ENCODE assay signal across 8 cellular contexts in the genomic region with DNA sequence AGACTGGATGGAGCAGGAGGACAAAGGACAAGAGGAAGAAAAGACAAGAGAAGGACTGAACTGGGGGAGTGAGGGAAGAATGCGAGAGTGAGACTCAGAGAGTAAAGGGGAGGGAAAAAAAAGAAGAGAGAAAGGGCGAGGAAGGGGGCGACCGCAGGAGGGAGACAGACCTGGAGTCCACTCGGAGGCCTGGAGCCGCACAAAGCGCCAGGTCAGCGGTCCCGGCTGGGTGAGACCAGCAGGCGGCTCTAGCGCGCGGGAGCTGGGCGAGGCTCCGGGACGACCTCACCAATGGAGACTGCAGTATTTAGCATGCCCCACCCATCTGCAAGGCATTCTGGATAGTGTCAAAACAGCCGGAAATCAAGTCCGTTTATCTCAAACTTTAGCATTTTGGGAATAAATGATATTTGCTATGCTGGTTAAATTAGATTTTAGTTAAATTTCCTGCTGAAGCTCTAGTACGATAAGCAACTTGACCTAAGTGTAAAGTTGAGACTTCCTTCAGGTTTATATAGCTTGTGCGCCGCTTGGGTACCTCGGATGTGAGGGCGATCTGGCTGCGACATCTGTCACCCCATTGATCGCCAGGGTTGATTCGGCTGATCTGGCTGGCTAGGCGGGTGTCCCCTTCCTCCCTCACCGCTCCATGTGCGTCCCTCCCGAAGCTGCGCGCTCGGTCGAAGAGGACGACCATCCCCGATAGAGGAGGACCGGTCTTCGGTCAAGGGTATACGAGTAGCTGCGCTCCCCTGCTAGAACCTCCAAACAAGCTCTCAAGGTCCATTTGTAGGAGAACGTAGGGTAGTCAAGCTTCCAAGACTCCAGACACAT.
DNase-seq lines count a peak whose midpoint lies in the region; ATAC-seq lines count a peak whose summit lies in the region.
"Not testable (repeated sequence)": the region's sequence is repeated elsewhere in the genome, so short reads cannot be mapped to it uniquely, and the experiment has no call there.

GSTA4 (minus strand) TSS at position 206 of the 834 bp plus-strand sequence. CDS start 1,041 bp downstream, outside the sequence.

- H3K36me3 Mint-ChIP-seq in central memory CD8-positive, alpha-beta T cell (ENCODE audit: insufficient read depth): peaks cover 23% of the 10 kb centered on the region

- ATAC-seq in GM18909 (IDR thresholded peaks at IDR 0.05; ENCODE audit: poor library complexity, unreplicated experiment): peak; percentile 98
- peak; percentile 98 for ATAC-seq in HG03196 (IDR thresholded peaks at IDR 0.05; ENCODE audit: unreplicated experiment)
- ATAC-seq in central memory CD8-positive, alpha-beta T cell (replicated peaks; ENCODE audit: extremely low read depth, poor library complexity, severe bottlenecking): peak; percentile 91

- peaks cover 26% of the 10 kb centered on the region for H3K4me1 Mint-ChIP-seq in central memory CD8-positive, alpha-beta T cell

- DNase-seq in AG08395 (ENCODE audit: low spot score) (peak; percentile 97), NCI-H226 (peak; percentile 95), iris pigment epithelial cell (ENCODE audit: low read depth) (peak; percentile 99)
- DNase-seq in activated CD4-positive, CD25-positive, alpha-beta regulatory T cell (lab: John Stamatoyannopoulos, UW): peak; percentile 60 to 76 (median 71)
- DNase-seq in central memory CD8-positive, alpha-beta T cell (ENCODE audit: low spot score in 2 of 2): peak; percentile 81 to 83
- peak; percentile 65 to 83 for DNase-seq in stimulated activated CD4-positive, alpha-beta T cell treated with anti-CD3 and anti-CD28 coated beads, Interleukin-12 subunit alpha, Interleukin-12 subunit beta, amount 100 ng/mL, for 24 hours (ENCODE audit: low read depth in 2 of 2)

- not testable (repeated sequence) for H3K9me3 Mint-ChIP-seq in central memory CD8-positive, alpha-beta T cell

- H3K27me3 Mint-ChIP-seq in central memory CD8-positive, alpha-beta T cell: not testable (repeated sequence)

- peak within 1 kb of the TSS; percentile 100 for H3K27ac Mint-ChIP-seq in central memory CD8-positive, alpha-beta T cell (ENCODE audit: low read depth)

- peak within 1 kb of the TSS; percentile 86 for H3K4me3 Mint-ChIP-seq in central memory CD8-positive, alpha-beta T cell

Comparison
In these comparisons a context has a peak if more than half of its experiments do, and no peak if none do; other contexts are left out.
1. Peak in every context shown above with its lines: DNase-seq and ATAC-seq.